Comparison of ENCODE assay signal across 1 cellular context in genomic region chrX:153827016-153827415, GRCh38.
TF ChIP-seq lines count a peak whose summit lies in the region.

No MANE protein-coding gene starts in this region.

TF ChIP-seq in neural cell, 6 proteins besides CTCF, POLR2A, EP300 and RAD21:
- TF ChIP-seq REST (IDR thresholded peaks at IDR 0.05; ENCODE audit: borderline replicate concordance) (no peak), SMC3 (conservative IDR thresholded peaks at IDR 0.05; ENCODE audit: poor library complexity) (no peak), TAF1 (IDR thresholded peaks at IDR 0.05; ENCODE audit: low read depth) (no peak), MXI1 (conservative IDR thresholded peaks at IDR 0.05; ENCODE audit: poor library complexity, severe bottlenecking) (no peak), EZH2 (IDR thresholded peaks at IDR 0.05; ENCODE audit: borderline replicate concordance, insufficient read depth, low read length, poor library complexity, severe bottlenecking) (no peak), POLR2AphosphoS5 (IDR thresholded peaks at IDR 0.05) (no peak)
